ENCODE assay signal across 30 cellular contexts in the genomic region with DNA sequence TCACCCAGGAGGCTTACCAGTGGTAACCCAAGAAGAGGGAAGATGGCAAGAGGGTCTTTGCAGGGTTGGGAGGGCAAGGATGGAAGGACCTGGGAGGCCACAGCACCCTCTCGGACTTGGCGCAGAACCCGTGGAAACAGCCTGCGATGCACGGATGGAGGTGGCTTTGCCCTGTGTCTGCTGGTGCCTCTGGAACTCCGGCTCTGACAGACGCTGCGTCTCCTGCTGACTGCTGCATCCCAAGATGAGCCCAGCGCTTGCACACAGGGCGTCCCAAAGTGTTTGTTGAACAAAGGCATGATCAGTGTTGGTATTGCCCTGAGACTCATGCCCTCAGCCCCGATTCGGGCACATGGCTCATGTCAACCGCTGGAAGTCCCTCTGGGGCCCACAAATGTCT. TPM values are rescaled to one million over a fixed set of nuclear protein-coding genes. Genes with fewer than 3 reads are reported as not detected.
DNase-seq lines count a peak whose midpoint lies in the region; ATAC-seq and TF ChIP-seq lines count a peak whose summit lies in the region.
"Had no signal": no experiment of that assay in that cellular context is flagged by ENCODE, and none has a peak within 500 bp of the region (broad histone marks: within the 10 kb centered on the region; RNA-seq: fewer than 3 reads in every experiment).

No MANE protein-coding gene starts in this region.

- no peaks in the 10 kb centered on the region for H4K20me1 ChIP-seq in MM.1S (ENCODE audit: insufficient read depth, low read length)

- no peak overlapping the region for H3K4me2 ChIP-seq in MM.1S (ENCODE audit: low read depth, low read length)

- POLR2A ChIA-PET in WTC11 (lab: Charles Lee) = no interaction called here

- H3K79me2 ChIP-seq in MM.1S (ENCODE audit: low read length) = no peaks in the 10 kb centered on the region

- peak overlapping the region; percentile 37 for H3K4me3 Mint-ChIP-seq in T-helper 1 cell treated with Interleukin-12 subunit alpha and Interleukin-12 subunit beta and Interleukin-4 antibody, amounts not matched to agents 30 μg/mL and 1 μg/mL, for 36 hours
- H3K4me3 Mint-ChIP-seq in CD4-positive, CD25-positive, alpha-beta regulatory T cell = peak overlapping the region in 2 of 4 donors; percentile 72 to 88
- H3K4me3 Mint-ChIP-seq in WTC11 (0 out of 2 replicates have a peak overlapping the region, but pooled peaks have one; percentile 33), nephron (peak overlapping the region in 1 of 3 experiments; percentile 68)
- H3K4me3 Mint-ChIP-seq in stimulated activated effector memory CD8-positive, alpha-beta T cell treated with anti-CD3 and anti-CD28 coated beads, Interleukin-12 subunit alpha, Interleukin-12 subunit beta, amount 100 ng/mL, for 72 hours = no peak overlapping the region
- H3K4me3 Mint-ChIP-seq: activated T-cell treated with anti-CD3 and anti-CD28 coated beads, Interleukin-2, amount 50 U/mL, for 24 hours had no signal

- no peaks in the 10 kb centered on the region for H3K9me3 ChIP-seq in CD4-positive, CD25-positive, alpha-beta regulatory T cell (ENCODE audit: control insufficient read depth in 2 of 2, low read length in 2 of 2)
- no peaks in the 10 kb centered on the region for H3K9me3 ChIP-seq in MM.1S (replicated peaks; ENCODE audit: insufficient read depth, low read length)
- H3K9me3 ChIP-seq: neutrophil, prostate gland, sigmoid colon, SJCRH30, testis had no signal

- no peaks in the 10 kb centered on the region for H3K9me2 ChIP-seq in MM.1S (replicated peaks; ENCODE audit: insufficient read depth, low read length)

- peaks cover 4% of the 10 kb centered on the region for H3K9me3 Mint-ChIP-seq in T-helper 1 cell treated with Interleukin-12 subunit alpha and Interleukin-12 subunit beta and Interleukin-4 antibody, amounts not matched to agents 30 μg/mL and 1 μg/mL, for 36 hours
- peaks cover 0 to 3% (median 0%) of the 10 kb centered on the region in 7 donors for H3K9me3 Mint-ChIP-seq in CD4-positive, CD25-positive, alpha-beta regulatory T cell
- peaks cover 14% of the 10 kb centered on the region; the same call in 1 of the 2 replicates for H3K9me3 Mint-ChIP-seq in WTC11
- no peaks in the 10 kb centered on the region for H3K9me3 Mint-ChIP-seq in nephron
- H3K9me3 Mint-ChIP-seq in stimulated activated effector memory CD8-positive, alpha-beta T cell treated with anti-CD3 and anti-CD28 coated beads, Interleukin-12 subunit alpha, Interleukin-12 subunit beta, amount 100 ng/mL, for 72 hours = no peaks in the 10 kb centered on the region
- H3K9me3 Mint-ChIP-seq: activated T-cell treated with anti-CD3 and anti-CD28 coated beads, Interleukin-2, amount 50 U/mL, for 24 hours had no signal

- H3K4me1 Mint-ChIP-seq in T-helper 1 cell treated with Interleukin-12 subunit alpha and Interleukin-12 subunit beta and Interleukin-4 antibody, amounts not matched to agents 30 μg/mL and 1 μg/mL, for 36 hours (ENCODE audit: low read depth) = peaks cover 11% of the 10 kb centered on the region
- H3K4me1 Mint-ChIP-seq in CD4-positive, CD25-positive, alpha-beta regulatory T cell = peaks cover 0 to 16% (median 3%) of the 10 kb centered on the region in 4 donors
- H3K4me1 Mint-ChIP-seq in WTC11 (peaks cover 8% of the 10 kb centered on the region; the same call in 1 of the 2 replicates), nephron (peaks cover 1% of the 10 kb centered on the region)
- H3K4me1 Mint-ChIP-seq in stimulated activated effector memory CD8-positive, alpha-beta T cell treated with anti-CD3 and anti-CD28 coated beads, Interleukin-12 subunit alpha, Interleukin-12 subunit beta, amount 100 ng/mL, for 72 hours = peaks cover 24% of the 10 kb centered on the region

- no peak overlapping the region for H3K9ac ChIP-seq in MM.1S (ENCODE audit: low read length)

- H3K27me3 ChIP-seq in CD4-positive, CD25-positive, alpha-beta regulatory T cell (ENCODE audit: control insufficient read depth, insufficient read depth, low read length) = no peaks in the 10 kb centered on the region
- H3K27me3 ChIP-seq in MM.1S (replicated peaks; ENCODE audit: insufficient read depth, low read length) = peaks cover 19% of the 10 kb centered on the region
- H3K27me3 ChIP-seq: cardiac muscle cell, heart right ventricle, neutrophil, sigmoid colon, SJCRH30, testis had no signal

- no peaks in the 10 kb centered on the region for H3K27me3 Mint-ChIP-seq in T-helper 1 cell treated with Interleukin-12 subunit alpha and Interleukin-12 subunit beta and Interleukin-4 antibody, amounts not matched to agents 30 μg/mL and 1 μg/mL, for 36 hours (ENCODE audit: low read depth)
- no peaks in the 10 kb centered on the region for H3K27me3 Mint-ChIP-seq in CD4-positive, CD25-positive, alpha-beta regulatory T cell
- H3K27me3 Mint-ChIP-seq in WTC11 (ENCODE audit: low read depth) (no peaks in the 10 kb centered on the region; the same call in 1 of the 2 replicates), nephron (ENCODE audit: low read depth) (peaks cover 7% of the 10 kb centered on the region)
- H3K27me3 Mint-ChIP-seq: activated T-cell treated with anti-CD3 and anti-CD28 coated beads, Interleukin-2, amount 50 U/mL, for 24 hours had no signal

- CTCF ChIA-PET in WTC11 (lab: Charles Lee) = no interaction called here

- H3K27ac ChIP-seq in CD4-positive, CD25-positive, alpha-beta regulatory T cell (ENCODE audit: insufficient read depth, low read length, poor library complexity, severe bottlenecking) = no peak overlapping the region
- no peak overlapping the region for H3K27ac ChIP-seq in MM.1S (ENCODE audit: low read length)
- H3K27ac ChIP-seq: 22Rv1, cardiac muscle cell, coronary artery, heart right ventricle, neutrophil, prostate gland, SJCRH30, testis had no signal

- H3K36me3 ChIP-seq in CD4-positive, CD25-positive, alpha-beta regulatory T cell (ENCODE audit: control insufficient read depth, insufficient read depth, low read length) = no peaks in the 10 kb centered on the region
- H3K36me3 ChIP-seq in MM.1S (replicated peaks; ENCODE audit: insufficient read depth, low read length) = no peaks in the 10 kb centered on the region
- H3K36me3 ChIP-seq: cardiac muscle cell, heart right ventricle, neutrophil, prostate gland, sigmoid colon, SJCRH30 had no signal

- ATAC-seq in CD4-positive, CD25-positive, alpha-beta regulatory T cell (ENCODE audit: low read depth in 2 of 2) = no peak
- no peak for ATAC-seq in WTC11
- ATAC-seq in stimulated activated effector memory CD8-positive, alpha-beta T cell treated with anti-CD3 and anti-CD28 coated beads, Interleukin-12 subunit alpha, Interleukin-12 subunit beta, amount 100 ng/mL, for 72 hours = no peak
- ATAC-seq: activated CD4-positive, CD25-positive, alpha-beta regulatory T cell treated with anti-CD3 and anti-CD28 coated beads, Interleukin-2, amount 50 U/mL, for 24 hours; esophagus mucosa; heart right ventricle; stimulated activated naive CD8-positive, alpha-beta T cell treated with anti-CD3 and anti-CD28 coated beads, Interleukin-15, Interleukin-2, amounts not matched to agents 100 U/mL and 50 U/mL, for 24 hours had no signal

- TF ChIP-seq CTCF in WTC11 (IDR thresholded peaks at IDR 0.05) (no peak), nephron (IDR thresholded peaks at IDR 0.05; ENCODE audit: unreplicated experiment in 3 of 3) (no peak), MM.1S (IDR thresholded peaks at IDR 0.05; ENCODE audit: low read length) (no peak)

- peaks cover 5% of the 10 kb centered on the region for H3K36me3 Mint-ChIP-seq in T-helper 1 cell treated with Interleukin-12 subunit alpha and Interleukin-12 subunit beta and Interleukin-4 antibody, amounts not matched to agents 30 μg/mL and 1 μg/mL, for 36 hours (ENCODE audit: low read depth)
- H3K36me3 Mint-ChIP-seq in CD4-positive, CD25-positive, alpha-beta regulatory T cell = no peaks in the 10 kb centered on the region
- H3K36me3 Mint-ChIP-seq in WTC11 (peaks cover 8% of the 10 kb centered on the region), nephron (ENCODE audit: low read depth) (peaks cover 13% of the 10 kb centered on the region)
- peaks cover 11% of the 10 kb centered on the region for H3K36me3 Mint-ChIP-seq in stimulated activated effector memory CD8-positive, alpha-beta T cell treated with anti-CD3 and anti-CD28 coated beads, Interleukin-12 subunit alpha, Interleukin-12 subunit beta, amount 100 ng/mL, for 72 hours

- peaks cover 11% of the 10 kb centered on the region for H3K4me1 ChIP-seq in CD4-positive, CD25-positive, alpha-beta regulatory T cell (ENCODE audit: control insufficient read depth, insufficient read depth, low read length, poor library complexity, severe bottlenecking)
- H3K4me1 ChIP-seq in MM.1S (ENCODE audit: low read length) = no peaks in the 10 kb centered on the region; the same call in 1 of the 2 replicates
- H3K4me1 ChIP-seq: prostate gland had no signal

- H3F3A ChIP-seq in MM.1S (ENCODE audit: insufficient read depth, low read length) = no peaks in the 10 kb centered on the region; the same call in 1 of the 2 replicates

- DNase-seq in T-helper 1 cell (no peak), WTC11 (ENCODE audit: low spot score) (no peak), SKM-1 (lab: John Stamatoyannopoulos, UW; ENCODE audit: unreplicated experiment) (no peak), MM.1S (no peak)
- DNase-seq in CD4-positive, CD25-positive, alpha-beta regulatory T cell = no peak
- DNase-seq in stimulated activated effector memory CD8-positive, alpha-beta T cell treated with anti-CD3 and anti-CD28 coated beads, Interleukin-12 subunit alpha, Interleukin-12 subunit beta, amount 100 ng/mL, for 72 hours (ENCODE audit: low spot score in 2 of 2) = no peak
- DNase-seq: activated gamma-delta T cell treated with Interleukin-2 at 50 U/mL for 16 hours; activated T-cell treated with anti-CD3 and anti-CD28 coated beads, Interleukin-2, amount 50 U/mL, for 24 hours; anterior cingulate cortex; foreskin fibroblast; heart right ventricle; NCI-H1105 treated with DMSO at 0.1 percent for 48 hours; NCI-H2029; NCI-H226; sigmoid colon; SJCRH30; stimulated activated naive CD8-positive, alpha-beta T cell treated with anti-CD3 and anti-CD28 coated beads, Interleukin-15, Interleukin-2, amounts not matched to agents 100 U/mL and 50 U/mL, for 24 hours; testis had no signal

- no peak overlapping the region for H3K4me3 ChIP-seq in CD4-positive, CD25-positive, alpha-beta regulatory T cell (ENCODE audit: low read depth, low read length)
- no peak overlapping the region for H3K4me3 ChIP-seq in MM.1S (ENCODE audit: low read length)
- H3K4me3 ChIP-seq: cardiac muscle cell, coronary artery, heart right ventricle, prostate gland, sigmoid colon, SJCRH30, testis had no signal

- H2AFZ ChIP-seq in MM.1S (ENCODE audit: low read length) = no peak overlapping the region

- no peak overlapping the region for H3K27ac Mint-ChIP-seq in T-helper 1 cell treated with Interleukin-12 subunit alpha and Interleukin-12 subunit beta and Interleukin-4 antibody, amounts not matched to agents 30 μg/mL and 1 μg/mL, for 36 hours
- peak overlapping the region in 2 of 3 donors; percentile 62 to 69 for H3K27ac Mint-ChIP-seq in CD4-positive, CD25-positive, alpha-beta regulatory T cell
- H3K27ac Mint-ChIP-seq in WTC11 (no peak overlapping the region), nephron (peak overlapping the region; percentile 44 to 68 (median 60))
- H3K27ac Mint-ChIP-seq in stimulated activated effector memory CD8-positive, alpha-beta T cell treated with anti-CD3 and anti-CD28 coated beads, Interleukin-12 subunit alpha, Interleukin-12 subunit beta, amount 100 ng/mL, for 72 hours = no peak overlapping the region
- H3K27ac Mint-ChIP-seq: activated T-cell treated with anti-CD3 and anti-CD28 coated beads, Interleukin-2, amount 50 U/mL, for 24 hours had no signal

RNA-seq across cellular contexts. Expression of gene RNU6ATAC, which starts 2.0 kb away (rescaled TPM):
- total RNA-seq in CD4-positive, CD25-positive, alpha-beta regulatory T cell = 106 TPM
- polyA plus RNA-seq in CD4-positive, CD25-positive, alpha-beta regulatory T cell = not detected
- total RNA-seq in WTC11 (2021) = 87.0 to 124 TPM (median 117 TPM) in 3 replicates
- total RNA-seq: cardiac muscle cell, G401, H4, lung microvascular endothelial cell, prostate gland, sigmoid colon, SJCRH30, testis had no signal
- polyA plus RNA-seq: cardiac muscle cell, heart right ventricle, sigmoid colon had no signal

RNA-seq across cellular contexts. Expression of gene WDR5, which starts 30.5 kb away (rescaled TPM):
- total RNA-seq in CD4-positive, CD25-positive, alpha-beta regulatory T cell = 19.3 TPM
- polyA plus RNA-seq in CD4-positive, CD25-positive, alpha-beta regulatory T cell = 10 to 100 TPM; 11.4 to 18.0 (median 15.1) TPM
- 54.2 to 62.5 TPM (median 56.5 TPM) in 3 replicates for total RNA-seq in WTC11 (2021)

Comparison
In these comparisons a context has a peak if more than half of its experiments do, and no peak if none do; other contexts are left out.
1. H3K27ac Mint-ChIP-seq: peak in CD4-positive, CD25-positive, alpha-beta regulatory T cell (2 of 3) and nephron (3 of 3); none in T-helper 1 cell treated with Interleukin-12 subunit alpha and Interleukin-12 subunit beta and Interleukin-4 antibody, amounts not matched to agents 30 μg/mL and 1 μg/mL, for 36 hours (single experiment), WTC11 (single experiment) and stimulated activated effector memory CD8-positive, alpha-beta T cell treated with anti-CD3 and anti-CD28 coated beads, Interleukin-12 subunit alpha, Interleukin-12 subunit beta, amount 100 ng/mL, for 72 hours (single experiment).